18 cellular contexts compared by ENCODE assay signal in genomic region chr1:200666309-200666708, GRCh38. TPM values are rescaled to one million over a fixed set of nuclear protein-coding genes. Genes with fewer than 3 reads are reported as not detected.
A peak's percentile ranks its signal among the peaks of the same experiment; 100 is the strongest.
DNase-seq lines count a peak whose midpoint lies in the region; ATAC-seq and TF ChIP-seq lines count a peak whose summit lies in the region.
"Had no signal": no experiment of that assay in that cellular context is flagged by ENCODE, and none has a peak within 500 bp of the region (broad histone marks: within the 10 kb centered on the region; RNA-seq: fewer than 3 reads in every experiment).

No MANE protein-coding gene starts in this region.

- H3K36me3 Mint-ChIP-seq in activated naive CD8-positive, alpha-beta T cell treated with anti-CD3 and anti-CD28 coated beads, Interleukin-2, amount 10 ng/mL, durations not matched to agents 7 days and 5 days = peaks cover 42% of the 10 kb centered on the region
- H3K36me3 Mint-ChIP-seq in activated naive CD8-positive, alpha-beta T cell treated with anti-CD3 and anti-CD28 coated beads for 36 hours = peaks cover 43% of the 10 kb centered on the region
- peaks cover 9% of the 10 kb centered on the region for H3K36me3 Mint-ChIP-seq in T-helper 17 cell (ENCODE audit: low read depth)

- H3K27me3 ChIP-seq in lung (ENCODE audit: control insufficient read depth, insufficient read depth) (no peaks in the 10 kb centered on the region), thoracic aorta (replicated peaks; ENCODE audit: insufficient read depth) (no peaks in the 10 kb centered on the region)
- H3K27me3 ChIP-seq: right lobe of liver, vagina had no signal

- TF ChIP-seq CTCF in lung (IDR thresholded peaks at IDR 0.05; ENCODE audit: control extremely low read depth, extremely low read depth) (no peak), thoracic aorta (IDR thresholded peaks at IDR 0.05) (no peak)

- H3K4me3 ChIP-seq in lung = no peak overlapping the region
- no peak overlapping the region for H3K4me3 ChIP-seq in thoracic aorta
- H3K4me3 ChIP-seq: right lobe of liver, vagina had no signal

- no peaks in the 10 kb centered on the region for H3K27me3 Mint-ChIP-seq in activated naive CD8-positive, alpha-beta T cell treated with anti-CD3 and anti-CD28 coated beads, Interleukin-2, amount 10 ng/mL, durations not matched to agents 7 days and 5 days
- H3K27me3 Mint-ChIP-seq in activated naive CD8-positive, alpha-beta T cell treated with anti-CD3 and anti-CD28 coated beads for 36 hours = no peaks in the 10 kb centered on the region
- no peaks in the 10 kb centered on the region for H3K27me3 Mint-ChIP-seq in T-helper 17 cell

- H3K36me3 ChIP-seq in lung (ENCODE audit: control insufficient read depth in 2 of 2, insufficient read depth in 2 of 2, low read length in 2 of 2) (peaks cover 4 to 12% of the 10 kb centered on the region in 2 donors), thoracic aorta (no peaks in the 10 kb centered on the region)

- peak overlapping the region; percentile 4 for H3K4me3 Mint-ChIP-seq in activated naive CD8-positive, alpha-beta T cell treated with anti-CD3 and anti-CD28 coated beads, Interleukin-2, amount 10 ng/mL, durations not matched to agents 7 days and 5 days
- H3K4me3 Mint-ChIP-seq in activated naive CD8-positive, alpha-beta T cell treated with anti-CD3 and anti-CD28 coated beads for 36 hours = no peak overlapping the region
- no peak overlapping the region for H3K4me3 Mint-ChIP-seq in T-helper 17 cell

- H3K4me1 ChIP-seq in lung (ENCODE audit: control insufficient read depth in 2 of 2, insufficient read depth in 2 of 2, low read length in 2 of 2) = peaks cover 0 to 3% of the 10 kb centered on the region in 2 donors
- peaks cover 28 to 48% of the 10 kb centered on the region in 2 donors for H3K4me1 ChIP-seq in thoracic aorta (ENCODE audit: control insufficient read depth in 1 of 2, low read depth in 2 of 2)

- no peak for DNase-seq in activated naive CD8-positive, alpha-beta T cell treated with anti-CD3 and anti-CD28 coated beads, Interleukin-2, amount 10 ng/mL, durations not matched to agents 7 days and 5 days
- no peak for DNase-seq in activated naive CD8-positive, alpha-beta T cell treated with anti-CD3 and anti-CD28 coated beads for 36 hours
- DNase-seq in T-helper 17 cell = no peak
- no peak for DNase-seq in lung (ENCODE audit: low spot score)
- DNase-seq in thoracic aorta (ENCODE audit: low spot score) = no peak
- no peak for DNase-seq in NCI-H1694 (lab: John Stamatoyannopoulos, UW)
- DNase-seq: activated naive CD4-positive, alpha-beta T cell; caudate nucleus; DMS79 treated with DMSO at 0.1 percent for 48 hours; KBM-7; NCI-H510A; right lobe of liver; stimulated activated CD4-positive, alpha-beta T cell treated with anti-CD3 and anti-CD28 coated beads, Interleukin-4, amount 100 ng/mL, for 24 hours had no signal

- POLR2A ChIA-PET in activated naive CD8-positive, alpha-beta T cell treated with anti-CD3 and anti-CD28 coated beads, Interleukin-2, amount 10 ng/mL, durations not matched to agents 7 days and 5 days (lab: Charles Lee) = no interaction called here

- ATAC-seq in activated naive CD8-positive, alpha-beta T cell treated with anti-CD3 and anti-CD28 coated beads, Interleukin-2, amount 10 ng/mL, durations not matched to agents 7 days and 5 days (ENCODE audit: low read depth) = no peak
- ATAC-seq in T-helper 17 cell (no peak), lung (ENCODE audit: insufficient read depth, low FRiP score) (no peak), thoracic aorta (ENCODE audit: insufficient number of reproducible peaks, low FRiP score, low read depth) (no peak), HG02885 (IDR thresholded peaks at IDR 0.05; ENCODE audit: poor library complexity, unreplicated experiment) (no peak), HG03135 (IDR thresholded peaks at IDR 0.05; ENCODE audit: unreplicated experiment) (no peak)
- ATAC-seq: right lobe of liver, SK-N-SH treated with all-trans-retinoic acid at 6 μM for 48 hours had no signal

- WGBS in lung, 2 donors = 77 to 83% methylated on average over 8 of the region's 8 CpGs

- no peaks in the 10 kb centered on the region for H3K9me3 ChIP-seq in T-helper 17 cell (ENCODE audit: control insufficient read depth, low read length, poor library complexity, severe bottlenecking)
- H3K9me3 ChIP-seq in lung (ENCODE audit: control insufficient read depth in 2 of 2, insufficient read depth in 1 of 2, low read length in 1 of 2) = no peaks in the 10 kb centered on the region
- no peaks in the 10 kb centered on the region for H3K9me3 ChIP-seq in thoracic aorta
- H3K9me3 ChIP-seq: right lobe of liver, vagina had no signal

- peaks cover 35% of the 10 kb centered on the region for H3K4me1 Mint-ChIP-seq in activated naive CD8-positive, alpha-beta T cell treated with anti-CD3 and anti-CD28 coated beads, Interleukin-2, amount 10 ng/mL, durations not matched to agents 7 days and 5 days
- peaks cover 44% of the 10 kb centered on the region for H3K4me1 Mint-ChIP-seq in activated naive CD8-positive, alpha-beta T cell treated with anti-CD3 and anti-CD28 coated beads for 36 hours
- peaks cover 42% of the 10 kb centered on the region for H3K4me1 Mint-ChIP-seq in T-helper 17 cell

- H3K9me3 Mint-ChIP-seq in activated naive CD8-positive, alpha-beta T cell treated with anti-CD3 and anti-CD28 coated beads, Interleukin-2, amount 10 ng/mL, durations not matched to agents 7 days and 5 days = no peaks in the 10 kb centered on the region
- no peaks in the 10 kb centered on the region for H3K9me3 Mint-ChIP-seq in activated naive CD8-positive, alpha-beta T cell treated with anti-CD3 and anti-CD28 coated beads for 36 hours
- H3K9me3 Mint-ChIP-seq: neural crest cell had no signal

- no peak overlapping the region for H3K27ac Mint-ChIP-seq in activated naive CD8-positive, alpha-beta T cell treated with anti-CD3 and anti-CD28 coated beads, Interleukin-2, amount 10 ng/mL, durations not matched to agents 7 days and 5 days
- H3K27ac Mint-ChIP-seq in activated naive CD8-positive, alpha-beta T cell treated with anti-CD3 and anti-CD28 coated beads for 36 hours = no peak overlapping the region
- peak overlapping the region; percentile 43 for H3K27ac Mint-ChIP-seq in T-helper 17 cell

- H3K27ac ChIP-seq in lung (ENCODE audit: low read depth in 1 of 2, low read length in 1 of 2) = peak overlapping the region; percentile 27 to 38
- peak overlapping the region; percentile 71 to 75 for H3K27ac ChIP-seq in thoracic aorta
- H3K27ac ChIP-seq: right lobe of liver, vagina had no signal

RNA-seq across cellular contexts. Expression of gene DDX59, which starts 3.4 kb away (rescaled TPM):
- total RNA-seq in activated naive CD8-positive, alpha-beta T cell treated with anti-CD3 and anti-CD28 coated beads, Interleukin-2, amount 10 ng/mL, durations not matched to agents 7 days and 5 days = 10 to 100 TPM; 28.1 to 33.9 TPM
- total RNA-seq in activated naive CD8-positive, alpha-beta T cell treated with anti-CD3 and anti-CD28 coated beads for 36 hours = 10 to 100 TPM; 18.3 to 19.2 TPM
- total RNA-seq in T-helper 17 cell (10 to 100 TPM; 24.0 to 29.4 TPM), lung (10 to 100 TPM; 21.7 to 32.0 TPM), thoracic aorta (10 to 100 TPM; 16.5 to 27.1 TPM)
- polyA plus RNA-seq in lung = 10 to 100 TPM; 17.3 to 28.8 TPM

RNA-seq across cellular contexts. Expression of gene KIF14, which starts 45.8 kb away (rescaled TPM):
- 10 to 100 TPM; 20.1 to 20.3 TPM for total RNA-seq in activated naive CD8-positive, alpha-beta T cell treated with anti-CD3 and anti-CD28 coated beads, Interleukin-2, amount 10 ng/mL, durations not matched to agents 7 days and 5 days
- total RNA-seq in activated naive CD8-positive, alpha-beta T cell treated with anti-CD3 and anti-CD28 coated beads for 36 hours = 10 to 100 TPM; 17.4 to 17.8 TPM
- total RNA-seq in T-helper 17 cell = under 1 TPM; 0.08 to 0.12 TPM
- total RNA-seq in lung = 1 to 10 TPM in 1 of 2 donors, under 1 TPM in 1; 0.34 to 2.5 TPM
- polyA plus RNA-seq in lung = under 1 TPM; 0.16 to 0.31 TPM
- 1 to 10 TPM in 1 of 2 donors, under 1 TPM in 1; under 0.01 to 1.3 TPM for total RNA-seq in thoracic aorta

Comparison
In these comparisons a context has a peak if more than half of its experiments do, and no peak if none do; other contexts are left out.
1. RNA of gene KIF14, which starts 45.8 kb away (total RNA-seq): 20.1 to 20.3 TPM in activated naive CD8-positive, alpha-beta T cell treated with anti-CD3 and anti-CD28 coated beads, Interleukin-2, amount 10 ng/mL, durations not matched to agents 7 days and 5 days and 17.4 to 17.8 TPM in activated naive CD8-positive, alpha-beta T cell treated with anti-CD3 and anti-CD28 coated beads for 36 hours; 0.34 to 2.5 TPM in lung, under 0.01 to 1.3 TPM in thoracic aorta and 0.08 to 0.12 TPM in T-helper 17 cell; every median in the first group is over 4 times any median in the second.